ENCODE assay signal across 8 cellular contexts in genomic region chr17:9239821-9240658, GRCh38.
DNase-seq lines count a peak whose midpoint lies in the region; ATAC-seq and TF ChIP-seq lines count a peak whose summit lies in the region.

No MANE protein-coding gene starts in this region.

- peaks cover 17% of the 10 kb centered on the region for H3K4me1 Mint-ChIP-seq in activated T-cell treated with anti-CD3 and anti-CD28 coated beads, Interleukin-2, amount 50 U/mL, for 72 hours (ENCODE audit: low read depth)

- H3K4me3 ChIP-seq in AG10803 (ENCODE audit: low read length), result peak overlapping the region; percentile 49
- peak overlapping the region; percentile 57 to 66 (median 64) for H3K4me3 ChIP-seq in esophagus muscularis mucosa
- H3K4me3 ChIP-seq in muscle layer of duodenum (ENCODE audit: low read depth in 1 of 2, low read length in 2 of 2), result peak overlapping the region; percentile 46 to 59
- H3K4me3 ChIP-seq in Karpas-422 (ENCODE audit: low read length), result no peak overlapping the region

- H3K27me3 ChIP-seq in esophagus muscularis mucosa (no peaks in the 10 kb centered on the region), muscle layer of duodenum (ENCODE audit: low read depth, low read length) (no peaks in the 10 kb centered on the region), Karpas-422 (ENCODE audit: low read length) (no peaks in the 10 kb centered on the region)

- H3K36me3 Mint-ChIP-seq in activated T-cell treated with anti-CD3 and anti-CD28 coated beads, Interleukin-2, amount 50 U/mL, for 72 hours (ENCODE audit: insufficient read depth in 2 of 2), result peaks cover 2 to 6% of the 10 kb centered on the region in 2 donors

- H2AFZ ChIP-seq in Karpas-422 (ENCODE audit: low read length), result no peak overlapping the region

- no peak overlapping the region for H3K27ac Mint-ChIP-seq in activated T-cell treated with anti-CD3 and anti-CD28 coated beads, Interleukin-2, amount 50 U/mL, for 72 hours

- no peak for TF ChIP-seq EP300 in esophagus muscularis mucosa (IDR thresholded peaks at IDR 0.05)

- no peak overlapping the region for H3K4me2 ChIP-seq in Karpas-422 (ENCODE audit: low read depth, low read length, poor library complexity, severe bottlenecking)

- H3K27ac ChIP-seq in esophagus muscularis mucosa (replicated peaks in 1 of 4) (peak overlapping the region; percentile 97 to 99 (median 99)), muscle layer of duodenum (ENCODE audit: low read length) (peak overlapping the region; percentile 88), Karpas-422 (ENCODE audit: low read length) (no peak overlapping the region)

- H3K9me3 Mint-ChIP-seq in activated T-cell treated with anti-CD3 and anti-CD28 coated beads, Interleukin-2, amount 50 U/mL, for 72 hours, result no peaks in the 10 kb centered on the region

- intact Hi-C loops in esophagus muscularis mucosa (cut with DNase I), result no loop called here

- peak; percentile 44 for ATAC-seq in GM21515 (IDR thresholded peaks at IDR 0.05; ENCODE audit: unreplicated experiment)
- ATAC-seq in activated T-cell treated with anti-CD3 and anti-CD28 coated beads, Interleukin-2, amount 50 U/mL, for 72 hours (replicated peaks in 1 of 2), result peak; percentile 82 to 87

- no peaks in the 10 kb centered on the region; the same call in 1 of the 2 replicates for H4K20me1 ChIP-seq in Karpas-422 (ENCODE audit: insufficient read depth, low read depth, low read length)

- peak; percentile 47 for TF ChIP-seq POLR2A in esophagus muscularis mucosa (IDR thresholded peaks at IDR 0.05; ENCODE audit: low read depth)

- TF ChIP-seq CTCF in AG10803 (conservative IDR thresholded peaks at IDR 0.05; ENCODE audit: low read length) (no peak), esophagus muscularis mucosa (IDR thresholded peaks at IDR 0.05) (no peak)

- H3K79me2 ChIP-seq in Karpas-422 (ENCODE audit: low read length), result no peaks in the 10 kb centered on the region

- peaks cover 45 to 90% (median 86%) of the 10 kb centered on the region in 4 donors for H3K4me1 ChIP-seq in esophagus muscularis mucosa
- H3K4me1 ChIP-seq in muscle layer of duodenum (ENCODE audit: control insufficient read depth in 1 of 2, insufficient read depth in 2 of 2, low read length in 2 of 2), result peaks cover 13 to 49% of the 10 kb centered on the region in 2 donors
- H3K4me1 ChIP-seq in Karpas-422 (ENCODE audit: low read length), result no peaks in the 10 kb centered on the region

- H3K9me3 ChIP-seq in esophagus muscularis mucosa (no peaks in the 10 kb centered on the region), muscle layer of duodenum (ENCODE audit: control insufficient read depth in 1 of 2, low read length in 2 of 2) (no peaks in the 10 kb centered on the region), Karpas-422 (ENCODE audit: low read length) (no peaks in the 10 kb centered on the region)

- no peak overlapping the region for H3K9ac ChIP-seq in Karpas-422 (ENCODE audit: low read length)

- no peaks in the 10 kb centered on the region for H3K9me2 ChIP-seq in Karpas-422 (replicated peaks; ENCODE audit: insufficient read depth, low read length)

- no peaks in the 10 kb centered on the region for H3K36me3 ChIP-seq in esophagus muscularis mucosa
- peaks cover 0 to 3% of the 10 kb centered on the region in 2 donors for H3K36me3 ChIP-seq in muscle layer of duodenum (ENCODE audit: control insufficient read depth in 1 of 2, insufficient read depth in 2 of 2, low read length in 2 of 2)
- no peaks in the 10 kb centered on the region for H3K36me3 ChIP-seq in Karpas-422 (ENCODE audit: insufficient read depth, low read length)

- no peaks in the 10 kb centered on the region for H3K27me3 Mint-ChIP-seq in activated T-cell treated with anti-CD3 and anti-CD28 coated beads, Interleukin-2, amount 50 U/mL, for 72 hours (ENCODE audit: low read depth)

- peak overlapping the region; percentile 78 to 86 for H3K4me3 Mint-ChIP-seq in activated T-cell treated with anti-CD3 and anti-CD28 coated beads, Interleukin-2, amount 50 U/mL, for 72 hours

- DNase-seq in AG10803 (ENCODE audit: low read depth) (peak; percentile 71), NOMO-1 treated with DMSO at 0.1 percent for 48 hours (lab: John Stamatoyannopoulos, UW; ENCODE audit: unreplicated experiment) (peak; percentile 81), esophagus muscularis mucosa (ENCODE audit: extremely low spot score) (no peak), Karpas-422 (no peak)
- DNase-seq in activated T-cell treated with anti-CD3 and anti-CD28 coated beads, Interleukin-2, amount 50 U/mL, for 72 hours, result peak; percentile 64 to 76
- peak; percentile 31 to 62 for DNase-seq in stimulated activated CD8-positive, alpha-beta memory T cell treated with anti-CD3 and anti-CD28 coated beads, Interleukin-7, amount 100 ng/mL, for 4 hours (ENCODE audit: low read depth in 2 of 2)

- WGBS in esophagus muscularis mucosa, result 2% methylated on average over 11 of the region's 84 CpGs

Comparison
In these comparisons a context has a peak if more than half of its experiments do, and no peak if none do; other contexts are left out.
1. DNase-seq: peak in AG10803 (single experiment), NOMO-1 treated with DMSO at 0.1 percent for 48 hours (single experiment), activated T-cell treated with anti-CD3 and anti-CD28 coated beads, Interleukin-2, amount 50 U/mL, for 72 hours (2 of 2) and stimulated activated CD8-positive, alpha-beta memory T cell treated with anti-CD3 and anti-CD28 coated beads, Interleukin-7, amount 100 ng/mL, for 4 hours (2 of 2); none in esophagus muscularis mucosa (single experiment) and Karpas-422 (single experiment).